In genomic region chr4:128517096-128517738, GRCh38 we compare ENCODE assay signal across 10 cellular contexts.
DNase-seq lines count a peak whose midpoint lies in the region; ATAC-seq and TF ChIP-seq lines count a peak whose summit lies in the region.
"Had no signal": no experiment of that assay in that cellular context is flagged by ENCODE, and none has a peak within 500 bp of the region (broad histone marks: within the 10 kb centered on the region; RNA-seq: fewer than 3 reads in every experiment).

No MANE protein-coding gene starts in this region.

- intact Hi-C loops in lower lobe of right lung (cut with DNase I): no loop called here
- intact Hi-C loops in sciatic nerve (cut with DNase I): no loop called here

- no peaks in the 10 kb centered on the region for H3K9me3 ChIP-seq in lower lobe of right lung

- TF ChIP-seq CTCF in AG09319 (IDR thresholded peaks at IDR 0.05; ENCODE audit: low read depth, low read length) (no peak), lower lobe of right lung (IDR thresholded peaks at IDR 0.05) (no peak)

- H3K4me1 ChIP-seq in lower lobe of right lung: peaks cover 29% of the 10 kb centered on the region

- no peak overlapping the region for H3K4me3 ChIP-seq in lower lobe of right lung

- no peaks in the 10 kb centered on the region for H3K36me3 ChIP-seq in lower lobe of right lung

- DNase-seq in AG09319 (ENCODE audit: extremely low read depth, low read depth) (peak; percentile 71), amniotic epithelial cell (ENCODE audit: low read depth) (peak; percentile 44), lower lobe of right lung (no peak), sciatic nerve (ENCODE audit: low spot score) (no peak), NCI-H226 (no peak), NCI-H1694 (lab: John Stamatoyannopoulos, UW) (no peak)
- DNase-seq: activated gamma-delta T cell treated with Interleukin-2 at 50 U/mL for 16 hours, DND-41 had no signal

- ATAC-seq in HG03095 (IDR thresholded peaks at IDR 0.05; ENCODE audit: unreplicated experiment): peak; percentile 1
- ATAC-seq in lower lobe of right lung: no peak
- ATAC-seq in GM21723 (IDR thresholded peaks at IDR 0.05; ENCODE audit: unreplicated experiment): no peak
- ATAC-seq in sciatic nerve: no peak

- H3K27me3 ChIP-seq in lower lobe of right lung (ENCODE audit: low read depth): no peaks in the 10 kb centered on the region

- peak overlapping the region; percentile 26 for H3K27ac ChIP-seq in lower lobe of right lung

Comparison
In these comparisons a context has a peak if more than half of its experiments do, and no peak if none do; other contexts are left out.
1. DNase-seq: peak in AG09319 (single experiment) and amniotic epithelial cell (single experiment); none in lower lobe of right lung (single experiment), sciatic nerve (single experiment), NCI-H226 (single experiment) and NCI-H1694 (single experiment).